Comparison of ENCODE assay signal across 1 cellular context in genomic region chr7:118217068-118217715, GRCh38.
A peak's percentile ranks its signal among the peaks of the same experiment; 100 is the strongest.
TF ChIP-seq lines count a peak whose summit lies in the region.

No MANE protein-coding gene starts in this region.

TF ChIP-seq in K562, 482 proteins besides CTCF, POLR2A, EP300 and RAD21:
- TF ChIP-seq ZNF766 (CRISPR knock-in tag; conservative IDR thresholded peaks at IDR 0.05) (peak; percentile 71; the same call in 1 of the 2 replicates), KLF16 (IDR thresholded peaks at IDR 0.05) (peak; percentile 71; the same call in 1 of the 2 replicates), ZNF589 (CRISPR knock-in tag; IDR thresholded peaks at IDR 0.05; ENCODE audit: low read depth) (peak; percentile 67; the same call in 1 of the 2 replicates), ZNF449 (CRISPR knock-in tag; IDR thresholded peaks at IDR 0.05) (peak; percentile 64), SMAD1 (IDR thresholded peaks at IDR 0.05; ENCODE audit: low read depth, low read length, partially characterized antibody) (no peak), ZNF217 (CRISPR knock-in tag; IDR thresholded peaks at IDR 0.05) (no peak), GABPA (tag; conservative IDR thresholded peaks at IDR 0.05; ENCODE audit: low read depth) (peak; percentile 32; the same call in 1 of the 2 replicates), E2F8 (IDR thresholded peaks at IDR 0.05; ENCODE audit: low read depth, partially characterized antibody) (no peak), SOX6 (IDR thresholded peaks at IDR 0.05) (peak; percentile 44; the same call in 1 of the 2 replicates), CEBPG (CRISPR knock-in tag; IDR thresholded peaks at IDR 0.05) (no peak), CEBPG (tag; conservative IDR thresholded peaks at IDR 0.05 in 1 of 2, IDR thresholded peaks at IDR 0.05 in 1 of 2) (0 out of 4 replicates have a peak, but pooled peaks of 1 of the 2 experiments have one; percentile 13), DEAF1 (CRISPR knock-in tag; IDR thresholded peaks at IDR 0.05) (no peak), ZNF644 (tag; IDR thresholded peaks at IDR 0.05; ENCODE audit: low read depth) (0 out of 2 replicates have a peak, but pooled peaks have one; percentile 66), HMBOX1 (IDR thresholded peaks at IDR 0.05) (peak; percentile 25; the same call in 1 of the 2 replicates), NR2C2 (CRISPR knock-in tag; IDR thresholded peaks at IDR 0.05) (no peak), NR2C2 (tag; IDR thresholded peaks at IDR 0.05) (peak; percentile 72; the same call in 1 of the 2 replicates)
